1 cellular context compared by ENCODE assay signal in the genomic region with DNA sequence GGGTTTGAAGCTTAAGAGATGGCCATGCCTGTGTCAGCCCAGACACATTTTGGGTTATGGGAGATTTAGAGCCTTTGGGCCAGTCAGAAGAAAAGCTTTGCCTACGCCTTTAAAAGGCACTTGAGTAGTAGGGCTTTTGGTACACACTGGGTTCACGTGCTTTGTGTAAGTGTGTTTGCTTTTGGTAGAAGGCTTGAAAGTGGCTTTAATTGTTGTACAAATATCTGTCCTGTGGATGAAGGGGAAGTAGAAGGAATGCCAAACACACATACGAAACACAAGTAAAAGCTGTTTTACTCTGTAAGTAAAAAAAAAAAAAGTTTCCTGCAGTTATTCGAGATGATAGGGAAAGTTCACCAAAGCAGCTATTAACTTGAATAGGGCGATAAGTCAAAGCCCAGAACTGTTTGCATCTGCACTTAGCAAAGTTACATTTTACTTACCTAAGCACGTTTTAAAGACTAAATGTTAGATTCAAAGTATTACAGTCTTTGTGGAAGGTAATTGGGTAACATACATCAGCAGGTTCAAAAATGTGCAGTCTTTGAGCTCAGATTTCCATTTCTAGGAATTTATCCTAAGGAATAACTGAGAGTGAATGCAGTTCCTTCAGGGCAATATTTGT.
TF ChIP-seq lines count a peak whose summit lies in the region.

No MANE protein-coding gene starts in this region.

TF ChIP-seq in HepG2, 621 proteins besides CTCF, POLR2A, EP300 and RAD21 (continued from another document and continues in another):
- TF ChIP-seq, protein P1, sequence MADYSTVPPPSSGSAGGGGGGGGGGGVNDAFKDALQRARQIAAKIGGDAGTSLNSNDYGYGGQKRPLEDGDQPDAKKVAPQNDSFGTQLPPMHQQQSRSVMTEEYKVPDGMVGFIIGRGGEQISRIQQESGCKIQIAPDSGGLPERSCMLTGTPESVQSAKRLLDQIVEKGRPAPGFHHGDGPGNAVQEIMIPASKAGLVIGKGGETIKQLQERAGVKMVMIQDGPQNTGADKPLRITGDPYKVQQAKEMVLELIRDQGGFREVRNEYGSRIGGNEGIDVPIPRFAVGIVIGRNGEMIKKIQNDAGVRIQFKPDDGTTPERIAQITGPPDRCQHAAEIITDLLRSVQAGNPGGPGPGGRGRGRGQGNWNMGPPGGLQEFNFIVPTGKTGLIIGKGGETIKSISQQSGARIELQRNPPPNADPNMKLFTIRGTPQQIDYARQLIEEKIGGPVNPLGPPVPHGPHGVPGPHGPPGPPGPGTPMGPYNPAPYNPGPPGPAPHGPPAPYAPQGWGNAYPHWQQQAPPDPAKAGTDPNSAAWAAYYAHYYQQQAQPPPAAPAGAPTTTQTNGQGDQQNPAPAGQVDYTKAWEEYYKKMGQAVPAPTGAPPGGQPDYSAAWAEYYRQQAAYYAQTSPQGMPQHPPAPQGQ (CRISPR knock-in tag; IDR thresholded peaks at IDR 0.05; ENCODE audit: borderline replicate concordance), result no peak
- TF ChIP-seq ZMAT3 (CRISPR knock-in tag; conservative IDR thresholded peaks at IDR 0.05), result no peak
- TF ChIP-seq TBX3 (IDR thresholded peaks at IDR 0.05; ENCODE audit: borderline replicate concordance), result peak; percentile 83
- TF ChIP-seq TBL1XR1 (IDR thresholded peaks at IDR 0.05; ENCODE audit: borderline replicate concordance, low read length, partially characterized antibody), result no peak
- TF ChIP-seq PRMT3 (CRISPR knock-in tag; IDR thresholded peaks at IDR 0.05; ENCODE audit: borderline replicate concordance, low read depth), result no peak
- no peak for TF ChIP-seq SIN3B (IDR thresholded peaks at IDR 0.05; ENCODE audit: low read length)
- no peak for TF ChIP-seq GMEB2 (CRISPR knock-in tag; IDR thresholded peaks at IDR 0.05; ENCODE audit: low read depth)
- peak; percentile 79 for TF ChIP-seq HHEX (CRISPR knock-in tag; IDR thresholded peaks at IDR 0.05)
- no peak for TF ChIP-seq STAT6 (CRISPR knock-in tag; IDR thresholded peaks at IDR 0.05; ENCODE audit: borderline replicate concordance)
- no peak for TF ChIP-seq THAP8 (CRISPR knock-in tag; IDR thresholded peaks at IDR 0.05; ENCODE audit: borderline replicate concordance)
- no peak for TF ChIP-seq SYNCRIP (IDR thresholded peaks at IDR 0.05; ENCODE audit: insufficient read depth, low read depth, low read length)
- TF ChIP-seq ZNF574 (CRISPR knock-in tag; IDR thresholded peaks at IDR 0.05), result no peak
- no peak; the same call in 1 of the 2 replicates for TF ChIP-seq POGZ (CRISPR knock-in tag; IDR thresholded peaks at IDR 0.05)
- peak; percentile 85; the same call in 1 of the 2 replicates for TF ChIP-seq ZKSCAN8 (CRISPR knock-in tag; IDR thresholded peaks at IDR 0.05; ENCODE audit: borderline replicate concordance)
- TF ChIP-seq ZNF879 (CRISPR knock-in tag; IDR thresholded peaks at IDR 0.05), result no peak
- TF ChIP-seq NFE2 (CRISPR knock-in tag; IDR thresholded peaks at IDR 0.05), result no peak
- no peak for TF ChIP-seq RBM39 (IDR thresholded peaks at IDR 0.05; ENCODE audit: low read depth, low read length, poor library complexity, severe bottlenecking)
- TF ChIP-seq KAT2B (IDR thresholded peaks at IDR 0.05; ENCODE audit: borderline replicate concordance, low read depth, low read length), result no peak
- TF ChIP-seq ZNF343 (CRISPR knock-in tag; IDR thresholded peaks at IDR 0.05), result no peak
- TF ChIP-seq PHF5A (CRISPR knock-in tag; IDR thresholded peaks at IDR 0.05; ENCODE audit: low read depth, unreplicated experiment), result peak; percentile 72
- peak; percentile 43; the same call in 1 of the 2 replicates for TF ChIP-seq ZNF878 (CRISPR knock-in tag; IDR thresholded peaks at IDR 0.05)
- TF ChIP-seq ARNT (IDR thresholded peaks at IDR 0.05), result no peak
- TF ChIP-seq CENPBD1 (CRISPR knock-in tag; IDR thresholded peaks at IDR 0.05; ENCODE audit: borderline replicate concordance, low read depth), result no peak
- no peak for TF ChIP-seq ZNF296 (CRISPR knock-in tag; conservative IDR thresholded peaks at IDR 0.05)
- TF ChIP-seq RBM22 (optimal IDR thresholded peaks at IDR 0.05; ENCODE audit: low read length), result no peak
- TF ChIP-seq MAFG (CRISPR knock-in tag; IDR thresholded peaks at IDR 0.05), result no peak
- no peak; the same call in 1 of the 2 replicates for TF ChIP-seq SP140L (CRISPR knock-in tag; IDR thresholded peaks at IDR 0.05; ENCODE audit: borderline replicate concordance)
- TF ChIP-seq SOX13 (IDR thresholded peaks at IDR 0.05), result peak; percentile 59; the same call in 1 of the 2 replicates
- peak in 1 of 2 experiments; percentile 96; a peak in 2 of 4 replicates for TF ChIP-seq SOX13 (CRISPR knock-in tag; conservative IDR thresholded peaks at IDR 0.05 in 1 of 2, IDR thresholded peaks at IDR 0.05 in 1 of 2)
- no peak for TF ChIP-seq ZNF460 (CRISPR knock-in tag; IDR thresholded peaks at IDR 0.05; ENCODE audit: borderline replicate concordance)
- TF ChIP-seq ZNF562 (CRISPR knock-in tag; IDR thresholded peaks at IDR 0.05; ENCODE audit: borderline replicate concordance), result no peak
- TF ChIP-seq IRX3 (CRISPR knock-in tag; IDR thresholded peaks at IDR 0.05; ENCODE audit: borderline replicate concordance, low read depth), result no peak
- TF ChIP-seq, protein P2, sequence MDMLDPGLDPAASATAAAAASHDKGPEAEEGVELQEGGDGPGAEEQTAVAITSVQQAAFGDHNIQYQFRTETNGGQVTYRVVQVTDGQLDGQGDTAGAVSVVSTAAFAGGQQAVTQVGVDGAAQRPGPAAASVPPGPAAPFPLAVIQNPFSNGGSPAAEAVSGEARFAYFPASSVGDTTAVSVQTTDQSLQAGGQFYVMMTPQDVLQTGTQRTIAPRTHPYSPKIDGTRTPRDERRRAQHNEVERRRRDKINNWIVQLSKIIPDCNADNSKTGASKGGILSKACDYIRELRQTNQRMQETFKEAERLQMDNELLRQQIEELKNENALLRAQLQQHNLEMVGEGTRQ (IDR thresholded peaks at IDR 0.05; ENCODE audit: low read depth, low read length), result no peak; the same call in 1 of the 2 replicates
- TF ChIP-seq, protein P2 (CRISPR knock-in tag; IDR thresholded peaks at IDR 0.05; ENCODE audit: borderline replicate concordance), result peak; percentile 45; the same call in 1 of the 2 replicates
- no peak for TF ChIP-seq ELF4 (CRISPR knock-in tag; IDR thresholded peaks at IDR 0.05; ENCODE audit: borderline replicate concordance)
- no peak for TF ChIP-seq ZNF883 (CRISPR knock-in tag; IDR thresholded peaks at IDR 0.05; ENCODE audit: not compliant biosample characterization)
- TF ChIP-seq ZNF180 (CRISPR knock-in tag; IDR thresholded peaks at IDR 0.05; ENCODE audit: borderline replicate concordance, low read depth), result no peak
- peak; percentile 58; the same call in 1 of the 2 replicates for TF ChIP-seq ZBTB20 (CRISPR knock-in tag; IDR thresholded peaks at IDR 0.05; ENCODE audit: borderline replicate concordance, low read depth)
- TF ChIP-seq IRF2 (CRISPR knock-in tag; IDR thresholded peaks at IDR 0.05), result no peak; the same call in 1 of the 2 replicates
- TF ChIP-seq ZNF256 (CRISPR knock-in tag; conservative IDR thresholded peaks at IDR 0.05), result no peak
- TF ChIP-seq NR1H2 (CRISPR knock-in tag; IDR thresholded peaks at IDR 0.05; ENCODE audit: borderline replicate concordance, low read depth), result no peak
- no peak for TF ChIP-seq ZNF329 (CRISPR knock-in tag; IDR thresholded peaks at IDR 0.05; ENCODE audit: low read depth)
- TF ChIP-seq ZNF543 (CRISPR knock-in tag; IDR thresholded peaks at IDR 0.05), result no peak
- TF ChIP-seq, protein P3, sequence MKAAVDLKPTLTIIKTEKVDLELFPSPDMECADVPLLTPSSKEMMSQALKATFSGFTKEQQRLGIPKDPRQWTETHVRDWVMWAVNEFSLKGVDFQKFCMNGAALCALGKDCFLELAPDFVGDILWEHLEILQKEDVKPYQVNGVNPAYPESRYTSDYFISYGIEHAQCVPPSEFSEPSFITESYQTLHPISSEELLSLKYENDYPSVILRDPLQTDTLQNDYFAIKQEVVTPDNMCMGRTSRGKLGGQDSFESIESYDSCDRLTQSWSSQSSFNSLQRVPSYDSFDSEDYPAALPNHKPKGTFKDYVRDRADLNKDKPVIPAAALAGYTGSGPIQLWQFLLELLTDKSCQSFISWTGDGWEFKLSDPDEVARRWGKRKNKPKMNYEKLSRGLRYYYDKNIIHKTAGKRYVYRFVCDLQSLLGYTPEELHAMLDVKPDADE (CRISPR knock-in tag; IDR thresholded peaks at IDR 0.05), result no peak
- TF ChIP-seq NCOA5 (CRISPR knock-in tag; IDR thresholded peaks at IDR 0.05), result no peak
- no peak for TF ChIP-seq SMARCC2 (IDR thresholded peaks at IDR 0.05)
- no peak for TF ChIP-seq ARID2 (CRISPR knock-in tag; IDR thresholded peaks at IDR 0.05; ENCODE audit: borderline replicate concordance)
- TF ChIP-seq ZMYM2 (CRISPR knock-in tag; IDR thresholded peaks at IDR 0.05), result no peak
- TF ChIP-seq NCOA1 (CRISPR knock-in tag; IDR thresholded peaks at IDR 0.05), result peak; percentile 69; the same call in 1 of the 2 replicates
- no peak for TF ChIP-seq TAF15 (IDR thresholded peaks at IDR 0.05; ENCODE audit: low read depth, low read length, poor library complexity, severe bottlenecking)
- TF ChIP-seq DR1 (CRISPR knock-in tag; IDR thresholded peaks at IDR 0.05), result no peak
